1 cellular context compared by ENCODE assay signal in genomic region chr20:34600892-34601653, GRCh38.
TF ChIP-seq lines count a peak whose summit lies in the region.

No MANE protein-coding gene starts in this region.

TF ChIP-seq in WTC11, 78 proteins besides CTCF, POLR2A, EP300 and RAD21 (continued from another document):
- TF ChIP-seq PREB (CRISPR knock-in tag; IDR thresholded peaks at IDR 0.05; ENCODE audit: borderline replicate concordance) (no peak), FOXJ3 (CRISPR knock-in tag; IDR thresholded peaks at IDR 0.05; ENCODE audit: borderline replicate concordance) (no peak), ERG (CRISPR knock-in tag; IDR thresholded peaks at IDR 0.05) (no peak), ATF3 (CRISPR knock-in tag; conservative IDR thresholded peaks at IDR 0.05) (no peak), PRRX2 (CRISPR knock-in tag; IDR thresholded peaks at IDR 0.05) (no peak), CREM (CRISPR knock-in tag; IDR thresholded peaks at IDR 0.05) (no peak), ZSCAN18 (CRISPR knock-in tag; IDR thresholded peaks at IDR 0.05) (no peak)
